In the genomic region with DNA sequence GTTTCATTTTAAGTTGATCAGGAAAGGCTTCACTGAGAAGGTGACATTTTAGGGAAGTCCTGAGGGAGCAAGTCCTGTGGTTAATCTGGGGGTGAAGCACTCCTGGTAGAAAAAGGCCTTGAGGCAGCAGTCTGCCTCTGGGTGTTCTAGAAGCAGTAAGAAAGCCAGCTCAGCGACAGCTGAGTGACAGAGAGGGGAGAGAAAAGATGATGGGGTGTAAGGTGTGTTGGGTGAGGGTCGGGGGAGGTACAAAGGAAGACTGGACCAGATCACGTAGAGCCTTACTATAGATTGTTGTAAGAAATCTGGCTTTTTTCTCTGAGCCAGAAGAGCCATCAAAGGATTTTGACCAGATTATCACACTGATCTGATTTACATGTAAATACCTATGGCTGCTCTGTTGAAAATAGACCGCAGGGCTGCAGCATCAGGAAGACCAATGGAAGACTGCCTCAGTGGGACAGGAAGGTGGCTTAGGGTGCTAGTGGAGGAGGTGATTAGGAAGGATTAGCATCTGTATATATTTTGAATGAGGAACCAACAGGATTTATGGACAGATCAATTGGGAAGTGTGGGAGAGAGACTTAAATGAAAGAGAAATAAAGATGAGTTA, we compare ENCODE assay signal across 21 cellular contexts.
DNase-seq lines count a peak whose midpoint lies in the region; ATAC-seq and TF ChIP-seq lines count a peak whose summit lies in the region.
"Had no signal": no experiment of that assay in that cellular context is flagged by ENCODE, and none has a peak within 500 bp of the region (broad histone marks: within the 10 kb centered on the region; RNA-seq: fewer than 3 reads in every experiment).

No MANE protein-coding gene starts in this region.

- H3K79me2 ChIP-seq in osteoblast (ENCODE audit: insufficient read depth, low read length) (no peaks in the 10 kb centered on the region), trophoblast cell (ENCODE audit: control insufficient read depth, insufficient read depth, low read length, poor library complexity) (no peaks in the 10 kb centered on the region)

- peaks cover 0 to 11% of the 10 kb centered on the region in 2 donors for H3K9me3 Mint-ChIP-seq in activated naive CD4-positive, alpha-beta T cell treated with anti-CD3 and anti-CD28 coated beads, Interleukin-2, amount 50 U/mL, for 72 hours
- H3K9me3 Mint-ChIP-seq in activated naive CD4-positive, alpha-beta T cell treated with anti-CD3 and anti-CD28 coated beads for 36 hours = no peaks in the 10 kb centered on the region
- peaks cover 15% of the 10 kb centered on the region for H3K9me3 Mint-ChIP-seq in WTC11
- H3K9me3 Mint-ChIP-seq: HFFc6 had no signal

- no peak overlapping the region for H3K4ac ChIP-seq in trophoblast cell (ENCODE audit: low read depth, low read length)

- H2AFZ ChIP-seq in osteoblast (ENCODE audit: low read length) = no peak overlapping the region
- no peak overlapping the region for H2AFZ ChIP-seq in trophoblast cell (ENCODE audit: insufficient read depth, low read length, poor library complexity)

- peak overlapping the region; percentile 1 to 18 for H3K27ac Mint-ChIP-seq in activated naive CD4-positive, alpha-beta T cell treated with anti-CD3 and anti-CD28 coated beads, Interleukin-2, amount 50 U/mL, for 72 hours
- no peak overlapping the region for H3K27ac Mint-ChIP-seq in activated naive CD4-positive, alpha-beta T cell treated with anti-CD3 and anti-CD28 coated beads for 36 hours
- H3K27ac Mint-ChIP-seq in WTC11 = peak overlapping the region; percentile 77
- H3K27ac Mint-ChIP-seq: CD4-positive, CD25-positive, alpha-beta regulatory T cell; HFFc6 had no signal

- DNase-seq in activated naive CD4-positive, alpha-beta T cell treated with anti-CD3 and anti-CD28 coated beads, Interleukin-2, amount 50 U/mL, for 72 hours (ENCODE audit: low spot score in 2 of 2) = no peak
- no peak for DNase-seq in activated naive CD4-positive, alpha-beta T cell treated with anti-CD3 and anti-CD28 coated beads for 36 hours
- DNase-seq in KBM-7 (peak; percentile 11), WTC11 (ENCODE audit: low spot score) (no peak), osteoblast (ENCODE audit: insufficient read length, low spot score, missing footprints) (peak; percentile 9), trophoblast cell (no peak), NCI-H226 (no peak)
- DNase-seq in activated T-cell treated with anti-CD3 and anti-CD28 coated beads, Interleukin-2, amount 50 U/mL, for 1 hour = no peak
- DNase-seq: CD4-positive, CD25-positive, alpha-beta regulatory T cell; HFFc6; Karpas-422; NCI-H1105 treated with DMSO at 0.1 percent for 48 hours; NCI-H146; NCI-H1930; NCI-H2107; NCI-H446 treated with DMSO at 0.1 percent for 48 hours; NCI-H526; SHP77 had no signal

- no peak overlapping the region for H4K8ac ChIP-seq in trophoblast cell (ENCODE audit: low read depth, low read length)

- H3K27ac ChIP-seq in osteoblast (ENCODE audit: low read depth, low read length) = no peak overlapping the region
- no peak overlapping the region for H3K27ac ChIP-seq in trophoblast cell (ENCODE audit: low read depth, low read length)
- H3K27ac ChIP-seq: BLaER1, HL-60, RWPE1 had no signal

- H3K79me1 ChIP-seq in trophoblast cell (ENCODE audit: low read length) = no peaks in the 10 kb centered on the region

- in situ Hi-C loops in KBM-7 (cut with MboI; ENCODE audit: low pct_unique_long_range_greater_than_20kb, low sequenced_read_pairs) = no loop called here

- CTCF ChIA-PET in activated naive CD4-positive, alpha-beta T cell treated with anti-CD3 and anti-CD28 coated beads for 36 hours (lab: Charles Lee) = no interaction called here
- CTCF ChIA-PET in WTC11 (lab: Charles Lee) = no interaction called here

- H4K20me1 ChIP-seq in osteoblast (ENCODE audit: insufficient read depth, low read length) = no peaks in the 10 kb centered on the region
- H4K20me1 ChIP-seq: BLaER1 had no signal

- no peaks in the 10 kb centered on the region for H3K27me3 Mint-ChIP-seq in activated naive CD4-positive, alpha-beta T cell treated with anti-CD3 and anti-CD28 coated beads for 36 hours (ENCODE audit: low read depth)
- no peaks in the 10 kb centered on the region for H3K27me3 Mint-ChIP-seq in WTC11 (ENCODE audit: low read depth)

- H3K18ac ChIP-seq in trophoblast cell (ENCODE audit: low read length) = no peak overlapping the region

- H3K4me3 Mint-ChIP-seq in activated naive CD4-positive, alpha-beta T cell treated with anti-CD3 and anti-CD28 coated beads for 36 hours = no peak overlapping the region
- H3K4me3 Mint-ChIP-seq in WTC11 = no peak overlapping the region
- H3K4me3 Mint-ChIP-seq: CD4-positive, CD25-positive, alpha-beta regulatory T cell; HFFc6 had no signal

- no peak for TF ChIP-seq CTCF in WTC11 (IDR thresholded peaks at IDR 0.05)
- TF ChIP-seq CTCF in osteoblast (IDR thresholded peaks at IDR 0.05; ENCODE audit: extremely low read depth, low read depth, low read length) = no peak

- no peaks in the 10 kb centered on the region for H3K27me3 ChIP-seq in osteoblast (ENCODE audit: insufficient read depth, low read length)
- no peaks in the 10 kb centered on the region for H3K27me3 ChIP-seq in trophoblast cell (ENCODE audit: insufficient read depth, low read length)
- H3K27me3 ChIP-seq: BLaER1 had no signal

- H3K36me3 ChIP-seq in osteoblast (ENCODE audit: insufficient read depth, low read length) (no peaks in the 10 kb centered on the region), trophoblast cell (ENCODE audit: control insufficient read depth in 1 of 2, insufficient read depth in 2 of 2, low read length in 2 of 2) (no peaks in the 10 kb centered on the region)
- H3K36me3 ChIP-seq: BLaER1 had no signal

- no peak overlapping the region for H2BK120ac ChIP-seq in trophoblast cell (ENCODE audit: insufficient read depth, low read length, poor library complexity)

- H3K9me3 ChIP-seq in osteoblast (ENCODE audit: low read depth, low read length) (no peaks in the 10 kb centered on the region), trophoblast cell (ENCODE audit: insufficient read depth, low read depth, low read length) (no peaks in the 10 kb centered on the region)

- H2AK5ac ChIP-seq in trophoblast cell (ENCODE audit: low read length) = no peak overlapping the region

- H4K12ac ChIP-seq in trophoblast cell (ENCODE audit: low read depth, low read length) = no peak overlapping the region

- H2BK5ac ChIP-seq in trophoblast cell (ENCODE audit: low read depth, low read length, poor library complexity) = no peak overlapping the region

- H2BK12ac ChIP-seq in trophoblast cell (ENCODE audit: low read length) = no peak overlapping the region

- H3K14ac ChIP-seq in trophoblast cell (ENCODE audit: low read length) = no peak overlapping the region

- no peak for ATAC-seq in activated naive CD4-positive, alpha-beta T cell treated with anti-CD3 and anti-CD28 coated beads, Interleukin-2, amount 50 U/mL, for 72 hours
- peak; percentile 85 for ATAC-seq in WTC11

- H3K9ac ChIP-seq in trophoblast cell (ENCODE audit: low read length) = no peak overlapping the region
- H3K9ac ChIP-seq: BLaER1 had no signal

- intact Hi-C loops in activated naive CD4-positive, alpha-beta T cell treated with anti-CD3 and anti-CD28 coated beads for 36 hours (cut with micrococcal nuclease) = no loop called here

- peaks cover 16% of the 10 kb centered on the region for H3K4me1 ChIP-seq in osteoblast (ENCODE audit: insufficient read depth, low read length)
- no peaks in the 10 kb centered on the region for H3K4me1 ChIP-seq in trophoblast cell (ENCODE audit: control insufficient read depth in 1 of 2, insufficient read depth in 2 of 2, low read length in 2 of 2)
- H3K4me1 ChIP-seq: BLaER1 had no signal

- WGBS in trophoblast cell (ENCODE audit: extremely low coverage, insufficient coverage, insufficient read length) = 100% methylated on average over 1 of the region's 4 CpGs

- H3K4me2 ChIP-seq in osteoblast (ENCODE audit: insufficient read depth, low read length) (no peak overlapping the region), trophoblast cell (ENCODE audit: low read length) (no peak overlapping the region)
- H3K4me2 ChIP-seq: BLaER1 had no signal

- H4K91ac ChIP-seq in trophoblast cell (ENCODE audit: low read depth, low read length) = no peak overlapping the region

- peaks cover 0 to 5% of the 10 kb centered on the region in 2 donors for H3K36me3 Mint-ChIP-seq in activated naive CD4-positive, alpha-beta T cell treated with anti-CD3 and anti-CD28 coated beads, Interleukin-2, amount 50 U/mL, for 72 hours
- H3K36me3 Mint-ChIP-seq in activated naive CD4-positive, alpha-beta T cell treated with anti-CD3 and anti-CD28 coated beads for 36 hours (ENCODE audit: low read depth) = no peaks in the 10 kb centered on the region
- H3K36me3 Mint-ChIP-seq in WTC11 = no peaks in the 10 kb centered on the region
- H3K36me3 Mint-ChIP-seq: CD4-positive, CD25-positive, alpha-beta regulatory T cell had no signal

- POLR2A ChIA-PET in WTC11 (lab: Charles Lee) = no interaction called here

- no peaks in the 10 kb centered on the region for H3K4me1 Mint-ChIP-seq in activated naive CD4-positive, alpha-beta T cell treated with anti-CD3 and anti-CD28 coated beads for 36 hours (ENCODE audit: low read depth)
- H3K4me1 Mint-ChIP-seq in WTC11 = peaks cover 21% of the 10 kb centered on the region

- H3K4me3 ChIP-seq in osteoblast (ENCODE audit: insufficient read depth, low read length) (no peak overlapping the region), trophoblast cell (ENCODE audit: low read depth, low read length) (no peak overlapping the region)
- H3K4me3 ChIP-seq: BLaER1 had no signal

- H3K23ac ChIP-seq in trophoblast cell (ENCODE audit: low read length) = no peak overlapping the region

TF ChIP-seq in WTC11, 78 proteins besides CTCF, POLR2A, EP300 and RAD21:
- TF ChIP-seq SP1 (CRISPR knock-in tag; conservative IDR thresholded peaks at IDR 0.05) (no peak), ZBTB21 (CRISPR knock-in tag; IDR thresholded peaks at IDR 0.05; ENCODE audit: borderline replicate concordance) (0 out of 2 replicates have a peak, but pooled peaks have one; percentile 31), CBFB (CRISPR knock-in tag; IDR thresholded peaks at IDR 0.05; ENCODE audit: low read depth) (0 out of 2 replicates have a peak, but pooled peaks have one; percentile 43)

Comparison
In these comparisons a context has a peak if more than half of its experiments do, and no peak if none do; other contexts are left out.
1. DNase-seq: peak in KBM-7 (single experiment) and osteoblast (single experiment); none in activated naive CD4-positive, alpha-beta T cell treated with anti-CD3 and anti-CD28 coated beads, Interleukin-2, amount 50 U/mL, for 72 hours (0 of 2), activated naive CD4-positive, alpha-beta T cell treated with anti-CD3 and anti-CD28 coated beads for 36 hours (single experiment), WTC11 (single experiment), activated T-cell treated with anti-CD3 and anti-CD28 coated beads, Interleukin-2, amount 50 U/mL, for 1 hour (single experiment), trophoblast cell (0 of 2) and NCI-H226 (single experiment).